1 cellular context compared by ENCODE assay signal in genomic region chr9:98886691-98887229, GRCh38.
TF ChIP-seq lines count a peak whose summit lies in the region.

No MANE protein-coding gene starts in this region.

TF ChIP-seq in SK-N-SH treated with all-trans-retinoic acid at 6 μM for 48 hours, 23 proteins besides CTCF, POLR2A, EP300 and RAD21 (continued from another document):
- TF ChIP-seq, protein P1, sequence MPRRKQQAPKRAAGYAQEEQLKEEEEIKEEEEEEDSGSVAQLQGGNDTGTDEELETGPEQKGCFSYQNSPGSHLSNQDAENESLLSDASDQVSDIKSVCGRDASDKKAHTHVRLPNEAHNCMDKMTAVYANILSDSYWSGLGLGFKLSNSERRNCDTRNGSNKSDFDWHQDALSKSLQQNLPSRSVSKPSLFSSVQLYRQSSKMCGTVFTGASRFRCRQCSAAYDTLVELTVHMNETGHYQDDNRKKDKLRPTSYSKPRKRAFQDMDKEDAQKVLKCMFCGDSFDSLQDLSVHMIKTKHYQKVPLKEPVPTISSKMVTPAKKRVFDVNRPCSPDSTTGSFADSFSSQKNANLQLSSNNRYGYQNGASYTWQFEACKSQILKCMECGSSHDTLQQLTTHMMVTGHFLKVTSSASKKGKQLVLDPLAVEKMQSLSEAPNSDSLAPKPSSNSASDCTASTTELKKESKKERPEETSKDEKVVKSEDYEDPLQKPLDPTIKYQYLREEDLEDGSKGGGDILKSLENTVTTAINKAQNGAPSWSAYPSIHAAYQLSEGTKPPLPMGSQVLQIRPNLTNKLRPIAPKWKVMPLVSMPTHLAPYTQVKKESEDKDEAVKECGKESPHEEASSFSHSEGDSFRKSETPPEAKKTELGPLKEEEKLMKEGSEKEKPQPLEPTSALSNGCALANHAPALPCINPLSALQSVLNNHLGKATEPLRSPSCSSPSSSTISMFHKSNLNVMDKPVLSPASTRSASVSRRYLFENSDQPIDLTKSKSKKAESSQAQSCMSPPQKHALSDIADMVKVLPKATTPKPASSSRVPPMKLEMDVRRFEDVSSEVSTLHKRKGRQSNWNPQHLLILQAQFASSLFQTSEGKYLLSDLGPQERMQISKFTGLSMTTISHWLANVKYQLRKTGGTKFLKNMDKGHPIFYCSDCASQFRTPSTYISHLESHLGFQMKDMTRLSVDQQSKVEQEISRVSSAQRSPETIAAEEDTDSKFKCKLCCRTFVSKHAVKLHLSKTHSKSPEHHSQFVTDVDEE (CRISPR knock-in tag; IDR thresholded peaks at IDR 0.05), result no peak
- no peak for TF ChIP-seq ZFP30 (CRISPR knock-in tag; IDR thresholded peaks at IDR 0.05)
- TF ChIP-seq ZFP3 (CRISPR knock-in tag; IDR thresholded peaks at IDR 0.05), result no peak
- TF ChIP-seq, protein P2, sequence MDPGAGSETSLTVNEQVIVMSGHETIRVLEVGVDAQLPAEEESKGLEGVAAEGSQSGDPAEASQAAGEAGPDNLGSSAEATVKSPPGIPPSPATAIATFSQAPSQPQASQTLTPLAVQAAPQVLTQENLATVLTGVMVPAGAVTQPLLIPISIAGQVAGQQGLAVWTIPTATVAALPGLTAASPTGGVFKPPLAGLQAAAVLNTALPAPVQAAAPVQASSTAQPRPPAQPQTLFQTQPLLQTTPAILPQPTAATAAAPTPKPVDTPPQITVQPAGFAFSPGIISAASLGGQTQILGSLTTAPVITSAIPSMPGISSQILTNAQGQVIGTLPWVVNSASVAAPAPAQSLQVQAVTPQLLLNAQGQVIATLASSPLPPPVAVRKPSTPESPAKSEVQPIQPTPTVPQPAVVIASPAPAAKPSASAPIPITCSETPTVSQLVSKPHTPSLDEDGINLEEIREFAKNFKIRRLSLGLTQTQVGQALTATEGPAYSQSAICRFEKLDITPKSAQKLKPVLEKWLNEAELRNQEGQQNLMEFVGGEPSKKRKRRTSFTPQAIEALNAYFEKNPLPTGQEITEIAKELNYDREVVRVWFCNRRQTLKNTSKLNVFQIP (CRISPR knock-in tag; IDR thresholded peaks at IDR 0.05; ENCODE audit: borderline replicate concordance, low read depth), result no peak
- no peak for TF ChIP-seq ZNF70 (CRISPR knock-in tag; IDR thresholded peaks at IDR 0.05)
- no peak for TF ChIP-seq SNAI2 (CRISPR knock-in tag; IDR thresholded peaks at IDR 0.05)
- TF ChIP-seq ISL1 (CRISPR knock-in tag; IDR thresholded peaks at IDR 0.05), result no peak
- TF ChIP-seq, protein P3, sequence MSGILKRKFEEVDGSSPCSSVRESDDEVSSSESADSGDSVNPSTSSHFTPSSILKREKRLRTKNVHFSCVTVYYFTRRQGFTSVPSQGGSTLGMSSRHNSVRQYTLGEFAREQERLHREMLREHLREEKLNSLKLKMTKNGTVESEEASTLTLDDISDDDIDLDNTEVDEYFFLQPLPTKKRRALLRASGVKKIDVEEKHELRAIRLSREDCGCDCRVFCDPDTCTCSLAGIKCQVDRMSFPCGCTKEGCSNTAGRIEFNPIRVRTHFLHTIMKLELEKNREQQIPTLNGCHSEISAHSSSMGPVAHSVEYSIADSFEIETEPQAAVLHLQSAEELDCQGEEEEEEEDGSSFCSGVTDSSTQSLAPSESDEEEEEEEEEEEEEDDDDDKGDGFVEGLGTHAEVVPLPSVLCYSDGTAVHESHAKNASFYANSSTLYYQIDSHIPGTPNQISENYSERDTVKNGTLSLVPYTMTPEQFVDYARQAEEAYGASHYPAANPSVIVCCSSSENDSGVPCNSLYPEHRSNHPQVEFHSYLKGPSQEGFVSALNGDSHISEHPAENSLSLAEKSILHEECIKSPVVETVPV (CRISPR knock-in tag; IDR thresholded peaks at IDR 0.05), result no peak
- TF ChIP-seq PATZ1 (CRISPR knock-in tag; IDR thresholded peaks at IDR 0.05; ENCODE audit: borderline replicate concordance), result no peak
- TF ChIP-seq ZNF8 (CRISPR knock-in tag; IDR thresholded peaks at IDR 0.05), result no peak
- TF ChIP-seq, protein P4, sequence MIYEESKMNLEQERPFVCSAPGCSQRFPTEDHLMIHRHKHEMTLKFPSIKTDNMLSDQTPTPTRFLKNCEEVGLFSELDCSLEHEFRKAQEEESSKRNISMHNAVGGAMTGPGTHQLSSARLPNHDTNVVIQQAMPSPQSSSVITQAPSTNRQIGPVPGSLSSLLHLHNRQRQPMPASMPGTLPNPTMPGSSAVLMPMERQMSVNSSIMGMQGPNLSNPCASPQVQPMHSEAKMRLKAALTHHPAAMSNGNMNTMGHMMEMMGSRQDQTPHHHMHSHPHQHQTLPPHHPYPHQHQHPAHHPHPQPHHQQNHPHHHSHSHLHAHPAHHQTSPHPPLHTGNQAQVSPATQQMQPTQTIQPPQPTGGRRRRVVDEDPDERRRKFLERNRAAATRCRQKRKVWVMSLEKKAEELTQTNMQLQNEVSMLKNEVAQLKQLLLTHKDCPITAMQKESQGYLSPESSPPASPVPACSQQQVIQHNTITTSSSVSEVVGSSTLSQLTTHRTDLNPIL (CRISPR knock-in tag; IDR thresholded peaks at IDR 0.05; ENCODE audit: low read depth), result no peak
- no peak for TF ChIP-seq TCF4 (CRISPR knock-in tag; IDR thresholded peaks at IDR 0.05; ENCODE audit: borderline replicate concordance)
- TF ChIP-seq CSDC2 (CRISPR knock-in tag; IDR thresholded peaks at IDR 0.05), result no peak
